ENCODE assay signal across 9 cellular contexts in genomic region chr5:139796061-139796806, GRCh38. TPM values are rescaled to one million over a fixed set of nuclear protein-coding genes. Genes with fewer than 3 reads are reported as not detected.
DNase-seq lines count a peak whose midpoint lies in the region; TF ChIP-seq lines count a peak whose summit lies in the region.
"Had no signal": no experiment of that assay in that cellular context is flagged by ENCODE, and none has a peak within 500 bp of the region (broad histone marks: within the 10 kb centered on the region; RNA-seq: fewer than 3 reads in every experiment).

No MANE protein-coding gene starts in this region.

- H3K36me3 ChIP-seq in BE2C (no peaks in the 10 kb centered on the region), mammary epithelial cell (ENCODE audit: insufficient read depth, low read length) (no peaks in the 10 kb centered on the region), mesenchymal stem cell (ENCODE audit: control insufficient read depth in 1 of 2, insufficient read depth in 2 of 2, low read depth in 1 of 2, low read length in 2 of 2) (no peaks in the 10 kb centered on the region)

- intact Hi-C loops in mammary epithelial cell (cut with micrococcal nuclease): no loop called here
- intact Hi-C loops in activated CD4-positive, alpha-beta memory T cell treated with anti-CD3 and anti-CD28 coated beads for 36 hours (cut with micrococcal nuclease): no loop called here

- in situ Hi-C loops in mammary epithelial cell (cut with MboI; ENCODE audit: low sequenced_read_pairs in 2 of 2): loop anchor here (25.0 kb wide), 1 partner anchor 366 kb away; no protein-coding TSS in a partner anchor

- no peak overlapping the region for H3K23ac ChIP-seq in mesenchymal stem cell (ENCODE audit: low read length in 2 of 2)

- peaks cover 44% of the 10 kb centered on the region for H3K27me3 Mint-ChIP-seq in activated CD4-positive, alpha-beta memory T cell treated with anti-CD3 and anti-CD28 coated beads for 36 hours

- CTCF ChIA-PET in mammary epithelial cell (lab: Charles Lee; ENCODE audit: low non-redundant PET): no interaction called here
- CTCF ChIA-PET in activated CD4-positive, alpha-beta memory T cell treated with anti-CD3 and anti-CD28 coated beads for 36 hours (lab: Charles Lee): interaction anchor here (1.5 to 5.5 kb wide), 4 partner anchors 9 to 173 kb away, joined by 4 to 36 read pairs (median 10); no protein-coding TSS in a partner anchor

- no peaks in the 10 kb centered on the region for H3K36me3 Mint-ChIP-seq in activated CD4-positive, alpha-beta memory T cell treated with anti-CD3 and anti-CD28 coated beads for 36 hours

- no peak overlapping the region for H2BK5ac ChIP-seq in mesenchymal stem cell (ENCODE audit: low read depth, low read length, poor library complexity, severe bottlenecking)

- H2AFZ ChIP-seq in mammary epithelial cell (ENCODE audit: low read depth, low read length) (no peak overlapping the region), mesenchymal stem cell (ENCODE audit: low read depth, low read length) (no peak overlapping the region)

- no peaks in the 10 kb centered on the region for H3K9me3 Mint-ChIP-seq in activated CD4-positive, alpha-beta memory T cell treated with anti-CD3 and anti-CD28 coated beads for 36 hours

- H3K27ac Mint-ChIP-seq in activated CD4-positive, alpha-beta memory T cell treated with anti-CD3 and anti-CD28 coated beads for 36 hours: no peak overlapping the region

- no peak overlapping the region for H2BK12ac ChIP-seq in mesenchymal stem cell (ENCODE audit: low read length in 2 of 2)

- no peak overlapping the region for H3K14ac ChIP-seq in mesenchymal stem cell (ENCODE audit: low read length in 2 of 2)

- no peak overlapping the region for H4K8ac ChIP-seq in mesenchymal stem cell (ENCODE audit: low read length)

- BruUV-seq in mammary epithelial cell (replicated peaks; lab: Mats Ljungman, UMichigan): no TSS peak

- H3K4me3 Mint-ChIP-seq in activated CD4-positive, alpha-beta memory T cell treated with anti-CD3 and anti-CD28 coated beads for 36 hours: no peak overlapping the region

- H2BK15ac ChIP-seq in mesenchymal stem cell (ENCODE audit: low read depth, poor library complexity, severe bottlenecking): no peak overlapping the region

- no peak overlapping the region for H3K27ac ChIP-seq in mammary epithelial cell (ENCODE audit: insufficient read depth, low read depth, low read length)
- no peak overlapping the region for H3K27ac ChIP-seq in mesenchymal stem cell (ENCODE audit: low read length, poor library complexity, severe bottlenecking)

- H2BK120ac ChIP-seq in mesenchymal stem cell (ENCODE audit: low read depth, low read length): no peak overlapping the region

- no peak overlapping the region for H2AK5ac ChIP-seq in mesenchymal stem cell (ENCODE audit: low read length, severe bottlenecking)

- H3K79me2 ChIP-seq in mammary epithelial cell (ENCODE audit: insufficient read depth, low read length): no peaks in the 10 kb centered on the region

- H3K4me3 ChIP-seq in BE2C (ENCODE audit: low read depth, low read length): peak overlapping the region; percentile 1; the same call in 1 of the 2 replicates
- H3K4me3 ChIP-seq in mammary epithelial cell (replicated peaks in 1 of 3; ENCODE audit: insufficient read depth in 1 of 3, low read depth in 2 of 3, low read length in 3 of 3): no peak overlapping the region
- H3K4me3 ChIP-seq in mesenchymal stem cell (ENCODE audit: insufficient read depth in 1 of 2, low read depth in 1 of 2, low read length in 2 of 2): no peak overlapping the region

- no peak overlapping the region for H4K91ac ChIP-seq in mesenchymal stem cell (ENCODE audit: low read length)

- no peaks in the 10 kb centered on the region for H3K4me1 ChIP-seq in BE2C
- peaks cover 3% of the 10 kb centered on the region for H3K4me1 ChIP-seq in mammary epithelial cell (ENCODE audit: insufficient read depth, low read length)
- peaks cover 14% of the 10 kb centered on the region for H3K4me1 ChIP-seq in mesenchymal stem cell (ENCODE audit: control insufficient read depth, insufficient read depth, low read depth, low read length)

- 20% methylated on average over 2 of the region's 47 CpGs for WGBS in mammary epithelial cell (ENCODE audit: low coverage, missing lambda C conversion rate)
- WGBS in mesenchymal stem cell: 5% methylated on average over 38 of the region's 47 CpGs

- no peak overlapping the region for H3K4ac ChIP-seq in mesenchymal stem cell (ENCODE audit: low read depth in 1 of 2, low read length in 2 of 2)

- H3K9me3 ChIP-seq in BE2C (no peaks in the 10 kb centered on the region), mammary epithelial cell (replicated peaks; ENCODE audit: insufficient read depth, low read length) (no peaks in the 10 kb centered on the region), mesenchymal stem cell (ENCODE audit: control insufficient read depth, low read length) (peaks cover 4% of the 10 kb centered on the region)

- POLR2A ChIA-PET in activated CD4-positive, alpha-beta memory T cell treated with anti-CD3 and anti-CD28 coated beads for 36 hours (lab: Charles Lee): no interaction called here

- H3K27me3 ChIP-seq in BE2C (peaks cover 31% of the 10 kb centered on the region), mammary epithelial cell (ENCODE audit: insufficient read depth, low read length) (peaks cover 23% of the 10 kb centered on the region), mesenchymal stem cell (ENCODE audit: control insufficient read depth in 1 of 2, insufficient read depth in 1 of 2, low read length in 2 of 2) (peaks cover 81 to 89% of the 10 kb centered on the region in 2 experiments)

- H3K4me1 Mint-ChIP-seq in activated CD4-positive, alpha-beta memory T cell treated with anti-CD3 and anti-CD28 coated beads for 36 hours (ENCODE audit: low read depth): no peaks in the 10 kb centered on the region

- dilution Hi-C loops in mammary epithelial cell (cut with HindIII; ENCODE audit: low sequenced_read_pairs): no loop called here

- DNase-seq in BE2C: peak; percentile 35
- peak; percentile 48 for DNase-seq in D341Med (ENCODE audit: low spot score)
- DNase-seq in mammary epithelial cell: no peak
- no peak for DNase-seq in mesenchymal stem cell
- no peak for DNase-seq in activated CD4-positive, alpha-beta memory T cell treated with anti-CD3 and anti-CD28 coated beads for 36 hours
- DNase-seq in SKM-1 treated with dmso at 0.1 percent for 144 hours (lab: John Stamatoyannopoulos, UW; ENCODE audit: unreplicated experiment): no peak
- no peak for DNase-seq in SKM-1 (lab: John Stamatoyannopoulos, UW; ENCODE audit: unreplicated experiment)
- DNase-seq in DMS114 treated with DMSO at 0.1 percent for 48 hours (lab: John Stamatoyannopoulos, UW; ENCODE audit: unreplicated experiment): no peak
- DNase-seq: NCI-H187 treated with DMSO at 0.1 percent for 48 hours had no signal

- H3K9ac ChIP-seq in mammary epithelial cell (ENCODE audit: insufficient read depth, low read length) (no peak overlapping the region), mesenchymal stem cell (ENCODE audit: low read length) (no peak overlapping the region)

- TF ChIP-seq CTCF in BE2C (IDR thresholded peaks at IDR 0.05; ENCODE audit: low read depth, low read length) (no peak), mammary epithelial cell (conservative IDR thresholded peaks at IDR 0.05 in 1 of 2, IDR thresholded peaks at IDR 0.05 in 1 of 2; ENCODE audit: extremely low read depth in 1 of 2, insufficient read depth in 1 of 2, low read depth in 1 of 2, low read length in 2 of 2) (no peak)

- H4K20me1 ChIP-seq in mammary epithelial cell (ENCODE audit: insufficient read depth, low read length): no peaks in the 10 kb centered on the region

- peak overlapping the region; percentile 83 for H3K4me2 ChIP-seq in mammary epithelial cell (ENCODE audit: insufficient read depth, low read depth, low read length)
- H3K4me2 ChIP-seq in mesenchymal stem cell (ENCODE audit: low read length, poor library complexity, severe bottlenecking): peak overlapping the region; percentile 70

- H3K18ac ChIP-seq in mesenchymal stem cell (ENCODE audit: low read depth in 1 of 2, low read length in 2 of 2): no peak overlapping the region

- no peaks in the 10 kb centered on the region for H3K79me1 ChIP-seq in mesenchymal stem cell (replicated peaks; ENCODE audit: low read length, poor library complexity, severe bottlenecking)

RNA-seq across cellular contexts. Expression of gene PSD2, which starts 0.6 kb away (rescaled TPM):
- 1.0 TPM for polyA plus RNA-seq in BE2C (2012; ENCODE audit: insufficient read depth, insufficient read length, low read depth)
- under 1 TPM; under 0.01 to 0.07 TPM for total RNA-seq in mammary epithelial cell
- not detected for polyA plus RNA-seq in mammary epithelial cell
- not detected for polyA minus RNA-seq in mammary epithelial cell
- 0.07 TPM for polyA plus RNA-seq in mesenchymal stem cell (2013, experiment 1 of 2)
- polyA plus RNA-seq in mesenchymal stem cell (2013, experiment 2 of 2): 0.08 TPM
- total RNA-seq in activated CD4-positive, alpha-beta memory T cell treated with anti-CD3 and anti-CD28 coated beads for 36 hours: not detected

Comparison
In these comparisons a context has a peak if more than half of its experiments do, and no peak if none do; other contexts are left out.
1. DNase-seq: peak in BE2C (single experiment) and D341Med (single experiment); none in mammary epithelial cell (single experiment), mesenchymal stem cell (single experiment), activated CD4-positive, alpha-beta memory T cell treated with anti-CD3 and anti-CD28 coated beads for 36 hours (single experiment), SKM-1 treated with dmso at 0.1 percent for 144 hours (single experiment), SKM-1 (single experiment) and DMS114 treated with DMSO at 0.1 percent for 48 hours (single experiment).